9 cellular contexts compared by ENCODE assay signal in the genomic region with DNA sequence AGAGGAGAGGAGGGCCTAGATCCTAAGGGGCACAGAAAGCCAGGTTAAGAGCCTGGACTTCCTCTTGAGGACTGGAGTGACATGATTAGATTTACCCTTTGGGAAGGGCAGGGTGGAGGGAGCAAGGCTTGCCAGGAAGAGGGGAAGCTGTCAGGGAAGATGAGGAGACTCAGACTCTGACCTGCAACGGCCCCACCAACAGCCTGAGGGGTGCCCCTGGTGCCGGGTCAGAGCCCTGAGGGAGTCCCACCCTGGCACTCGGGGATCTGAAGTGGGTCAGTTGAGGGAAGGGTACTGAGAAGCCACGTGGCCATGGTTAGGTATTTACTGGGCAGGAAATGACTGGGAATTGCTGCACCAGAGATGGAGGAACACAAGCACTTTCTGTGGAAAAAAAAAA. TPM values are rescaled to one million over a fixed set of nuclear protein-coding genes. Genes with fewer than 3 reads are reported as not detected.
DNase-seq lines count a peak whose midpoint lies in the region; ATAC-seq, FAIRE-seq and TF ChIP-seq lines count a peak whose summit lies in the region.
"Had no signal": no experiment of that assay in that cellular context is flagged by ENCODE, and none has a peak within 500 bp of the region (broad histone marks: within the 10 kb centered on the region; RNA-seq: fewer than 3 reads in every experiment).

No MANE protein-coding gene starts in this region.

- H4K8ac ChIP-seq in IMR-90 (ENCODE audit: low read depth in 2 of 2, low read length in 2 of 2) = peak overlapping the region; percentile 76 to 84

- H3K4me3 ChIP-seq in IMR-90 (ENCODE audit: insufficient read depth, low read depth, low read length) = no peak overlapping the region
- no peak overlapping the region for H3K4me3 ChIP-seq in keratinocyte (ENCODE audit: control insufficient read depth in 2 of 3, extremely low read depth in 1 of 3, insufficient read depth in 2 of 3, low read depth in 1 of 3, low read length in 3 of 3)
- H3K4me3 ChIP-seq in skin epidermis = no peak overlapping the region

- DNase-seq in IMR-90 = no peak
- DNase-seq in activated naive CD4-positive, alpha-beta T cell treated with anti-CD3 and anti-CD28 coated beads, Interleukin-2, amount 50 U/mL, for 72 hours (ENCODE audit: low spot score in 2 of 2) = no peak
- no peak for DNase-seq in keratinocyte (ENCODE audit: low read depth, low spot score)
- no peak for DNase-seq in NCI-H1092 treated with DMSO at 0.1 percent for 48 hours (lab: John Stamatoyannopoulos, UW)
- DNase-seq: NCI-H2081 had no signal

- CTCF ChIA-PET in IMR-90 (lab: Yijun Ruan, JAX) = interaction anchor here (3.9 kb wide), 1 partner anchor 10 kb away, joined by 40 read pairs; no protein-coding TSS in a partner anchor

- peak overlapping the region; percentile 93 for H4K91ac ChIP-seq in IMR-90 (ENCODE audit: insufficient read depth, low read depth, low read length)

- peak overlapping the region; percentile 40 for H3K23ac ChIP-seq in IMR-90 (ENCODE audit: low read depth, low read length)

- WGBS in IMR-90 (ENCODE audit: extremely low coverage in 2 of 2, insufficient read length in 1 of 2), 2 experiments = 72% methylated on average over 2 of the region's 4 CpGs; no CpG with 5 or more reads in 1 of the 2 experiments

- H4K20me1 ChIP-seq in IMR-90 (ENCODE audit: insufficient read depth, low read length) = no peaks in the 10 kb centered on the region
- no peaks in the 10 kb centered on the region for H4K20me1 ChIP-seq in keratinocyte (ENCODE audit: control insufficient read depth, extremely low read depth, insufficient read depth, low read length)

- peaks cover 25 to 77% of the 10 kb centered on the region in 2 experiments for H3K79me1 ChIP-seq in IMR-90 (ENCODE audit: low read depth in 1 of 2, low read length in 2 of 2)

- H2AFZ ChIP-seq in IMR-90 (replicated peaks; ENCODE audit: low read length, poor library complexity) (no peak overlapping the region), keratinocyte (ENCODE audit: control insufficient read depth, low read length) (peak overlapping the region; percentile 14)

- ATAC-seq in IMR-90 (ENCODE audit: low read depth) (no peak), HG03045 (IDR thresholded peaks at IDR 0.05; ENCODE audit: unreplicated experiment) (no peak), HG03025 (IDR thresholded peaks at IDR 0.05; ENCODE audit: low FRiP score, unreplicated experiment) (no peak), HG03135 (IDR thresholded peaks at IDR 0.05; ENCODE audit: unreplicated experiment) (no peak)
- peak; percentile 21 to 59 for ATAC-seq in activated naive CD4-positive, alpha-beta T cell treated with anti-CD3 and anti-CD28 coated beads, Interleukin-2, amount 50 U/mL, for 72 hours

- peak overlapping the region; percentile 63; the same call in 2 of the 3 replicates for H2BK15ac ChIP-seq in IMR-90 (ENCODE audit: low read depth, low read length)

- no peaks in the 10 kb centered on the region for H3K79me2 ChIP-seq in keratinocyte (ENCODE audit: control insufficient read depth, insufficient read depth, low read length)

- H3K36me3 ChIP-seq in IMR-90 (ENCODE audit: control insufficient read depth, insufficient read depth, low read length) = peaks cover 23% of the 10 kb centered on the region
- peaks cover 0 to 9% of the 10 kb centered on the region in 2 experiments for H3K36me3 ChIP-seq in keratinocyte (ENCODE audit: control insufficient read depth in 2 of 2, extremely low read depth in 1 of 2, insufficient read depth in 2 of 2, low read length in 2 of 2)

- H3K9me1 ChIP-seq in IMR-90 (ENCODE audit: insufficient read depth, low read length) = peaks cover 26% of the 10 kb centered on the region
- H3K9me1 ChIP-seq in keratinocyte (ENCODE audit: control insufficient read depth, extremely low read depth, insufficient read depth, low read length) = no peaks in the 10 kb centered on the region

- H3K27me3 ChIP-seq in IMR-90 (ENCODE audit: control insufficient read depth, insufficient read depth, low read length) = no peaks in the 10 kb centered on the region
- no peaks in the 10 kb centered on the region for H3K27me3 ChIP-seq in keratinocyte (ENCODE audit: control insufficient read depth, extremely low read depth, insufficient read depth, low read length)

- no TSS peak for BruUV-seq in IMR-90 (replicated peaks; lab: Mats Ljungman, UMichigan)

- peaks cover 26% of the 10 kb centered on the region for H3K4me1 ChIP-seq in IMR-90 (ENCODE audit: control insufficient read depth, insufficient read depth, low read length)
- H3K4me1 ChIP-seq in keratinocyte (ENCODE audit: control insufficient read depth, extremely low read depth, insufficient read depth, low read length) = peaks cover 12% of the 10 kb centered on the region

- peak overlapping the region; percentile 87 to 97 for H3K27ac Mint-ChIP-seq in activated naive CD4-positive, alpha-beta T cell treated with anti-CD3 and anti-CD28 coated beads, Interleukin-2, amount 50 U/mL, for 72 hours

- H3K56ac ChIP-seq in IMR-90 (ENCODE audit: extremely low read depth, insufficient read depth, low read length) = peak overlapping the region; percentile 13

- in situ Hi-C loops in IMR-90 (cut with MboI; ENCODE audit: low sequenced_read_pairs) = no loop called here

- peak overlapping the region; percentile 46 for H3K18ac ChIP-seq in IMR-90 (ENCODE audit: low read depth, low read length)

- no peaks in the 10 kb centered on the region for H3K9me3 Mint-ChIP-seq in activated naive CD4-positive, alpha-beta T cell treated with anti-CD3 and anti-CD28 coated beads, Interleukin-2, amount 50 U/mL, for 72 hours

- H3K4ac ChIP-seq in IMR-90 (ENCODE audit: low read depth, low read length) = peak overlapping the region; percentile 98

- intact Hi-C loops in IMR-90 (cut with micrococcal nuclease) = no loop called here

- peak overlapping the region; percentile 96 for H2AK5ac ChIP-seq in IMR-90 (ENCODE audit: low read depth, low read length)

- no peaks in the 10 kb centered on the region for H3K9me3 ChIP-seq in IMR-90 (ENCODE audit: control insufficient read depth, insufficient read depth, low read length)
- H3K9me3 ChIP-seq in keratinocyte (ENCODE audit: control insufficient read depth, low read depth, low read length) = no peaks in the 10 kb centered on the region

- H3K14ac ChIP-seq in IMR-90 (replicated peaks; ENCODE audit: low read depth, low read length) = peak overlapping the region; percentile 39

- H3K9ac ChIP-seq in IMR-90 (ENCODE audit: low read depth, low read length) (no peak overlapping the region; the same call in 1 of the 2 replicates), keratinocyte (ENCODE audit: control insufficient read depth, extremely low read depth, insufficient read depth, low read length) (no peak overlapping the region)

- TF ChIP-seq CTCF in IMR-90 (conservative IDR thresholded peaks at IDR 0.05; ENCODE audit: low read depth, low read length) (no peak), keratinocyte (optimal IDR thresholded peaks at IDR 0.05 in 1 of 3, IDR thresholded peaks at IDR 0.05 in 1 of 3, conservative IDR thresholded peaks at IDR 0.05 in 1 of 3; ENCODE audit: extremely low read depth in 1 of 3, insufficient read depth in 2 of 3, low read length in 3 of 3) (no peak)

- H3K36me3 Mint-ChIP-seq in activated naive CD4-positive, alpha-beta T cell treated with anti-CD3 and anti-CD28 coated beads, Interleukin-2, amount 50 U/mL, for 72 hours = peaks cover 6 to 15% of the 10 kb centered on the region in 2 donors

- H2BK120ac ChIP-seq in IMR-90 (ENCODE audit: low read depth, low read length) = peak overlapping the region; percentile 94

- TF ChIP-seq RAD21 in IMR-90 (IDR thresholded peaks at IDR 0.05; ENCODE audit: low read length) = no peak

- H2AK9ac ChIP-seq in IMR-90 (replicated peaks; ENCODE audit: low read depth, low read length, poor library complexity) = peak overlapping the region; percentile 94

- H2BK20ac ChIP-seq in IMR-90 (ENCODE audit: low read depth, low read length) = peak overlapping the region; percentile 38

- H2BK5ac ChIP-seq in IMR-90 (ENCODE audit: low read depth, low read length, poor library complexity, severe bottlenecking) = peak overlapping the region; percentile 82

- H3K4me2 ChIP-seq in IMR-90 (ENCODE audit: low read depth, low read length) (no peak overlapping the region), keratinocyte (ENCODE audit: control insufficient read depth, extremely low read depth, insufficient read depth, low read depth, low read length) (no peak overlapping the region)

- POLR2A ChIA-PET in IMR-90 (lab: Charles Lee; ENCODE audit: unreplicated experiment) = no interaction called here

- peak overlapping the region; percentile 94 for H4K5ac ChIP-seq in IMR-90 (ENCODE audit: low read depth, low read length)

- dilution Hi-C loops in IMR-90 (cut with HindIII; ENCODE audit: low sequenced_read_pairs, unreplicated experiment) (no loop called here), keratinocyte (cut with MboI; ENCODE audit: extremely low pct_ligation_motif_present, low sequenced_read_pairs) (no loop called here)

- H3K27ac ChIP-seq in IMR-90 (ENCODE audit: insufficient read depth, low read length) (peak overlapping the region; percentile 59), keratinocyte (ENCODE audit: control insufficient read depth, insufficient read depth, low read length) (no peak overlapping the region), skin epidermis (peak overlapping the region in 20 of 21 experiments; percentile 14 to 94 (median 76))

- TF ChIP-seq POLR2A in IMR-90 (IDR thresholded peaks at IDR 0.05; ENCODE audit: low read depth, low read length) = no peak

- no peak for FAIRE-seq in keratinocyte (lab: Jason Lieb, UNC)

TF ChIP-seq in IMR-90, 13 proteins besides CTCF, POLR2A, EP300 and RAD21 (continues in another document):
- no peak for TF ChIP-seq MAZ (IDR thresholded peaks at IDR 0.05; ENCODE audit: borderline replicate concordance, low read depth, low read length)
- TF ChIP-seq RCOR1 (IDR thresholded peaks at IDR 0.05; ENCODE audit: insufficient replicate concordance, low read length) = no peak
- TF ChIP-seq NFE2L2 (IDR thresholded peaks at IDR 0.05; ENCODE audit: low read depth, low read length) = no peak
- TF ChIP-seq CHD1 (IDR thresholded peaks at IDR 0.05; ENCODE audit: low read depth, low read length) = no peak
- no peak for TF ChIP-seq SMC3 (IDR thresholded peaks at IDR 0.05; ENCODE audit: low read depth, low read length)

RNA-seq across cellular contexts. Expression of a gene that starts 9.8 kb away (rescaled TPM):
- 60.0 and 61.8 TPM in 2 replicates for total RNA-seq in IMR-90 (2012; rRNA removed)
- polyA plus RNA-seq in IMR-90 (2012; rRNA removed) (124 and 133 TPM in 2 replicates), keratinocyte (30.9 to 59.1 TPM (median 55.5 TPM) in 3 replicates)
- polyA plus RNA-seq in IMR-90 (2012; cell fraction: cytosol; rRNA removed) = 90.4 and 122 TPM in 2 replicates
- polyA plus RNA-seq in IMR-90 (2012; cell fraction: nucleus; rRNA removed; ENCODE audit: low replicate concordance) = 71.7 and 82.4 TPM in 2 replicates
- 100 to 1,000 TPM; 111 to 118 TPM for total RNA-seq in activated naive CD4-positive, alpha-beta T cell treated with anti-CD3 and anti-CD28 coated beads, Interleukin-2, amount 50 U/mL, for 72 hours
- 25.1 TPM for polyA plus RNA-seq in keratinocyte (2011; ENCODE audit: low read depth)
- polyA plus RNA-seq in keratinocyte (2011; cell fraction: cytosol; rRNA removed) = 27.2 and 30.0 TPM in 2 replicates
- polyA plus RNA-seq in keratinocyte (2011; cell fraction: nucleus; rRNA removed) = 101 and 110 TPM in 2 replicates
- 28.3 and 58.7 TPM in 2 replicates for polyA plus RNA-seq in keratinocyte (2012; ENCODE audit: low replicate concordance)
- 30.9 to 124 TPM (median 45.5 TPM) in 3 replicates for polyA minus RNA-seq in keratinocyte
- 38.0 TPM for polyA minus RNA-seq in keratinocyte (2011; cell fraction: cytosol; rRNA and poly(A)+ RNA removed)
- 86.6 and 113 TPM in 2 replicates for polyA minus RNA-seq in keratinocyte (2011; cell fraction: nucleus; rRNA and poly(A)+ RNA removed)

Comparison
In these comparisons a context has a peak if more than half of its experiments do, and no peak if none do; other contexts are left out.
1. ATAC-seq: peak in activated naive CD4-positive, alpha-beta T cell treated with anti-CD3 and anti-CD28 coated beads, Interleukin-2, amount 50 U/mL, for 72 hours (2 of 2); none in IMR-90 (single experiment), HG03045 (single experiment), HG03025 (single experiment) and HG03135 (single experiment).